24 cellular contexts compared by ENCODE assay signal in the genomic region with DNA sequence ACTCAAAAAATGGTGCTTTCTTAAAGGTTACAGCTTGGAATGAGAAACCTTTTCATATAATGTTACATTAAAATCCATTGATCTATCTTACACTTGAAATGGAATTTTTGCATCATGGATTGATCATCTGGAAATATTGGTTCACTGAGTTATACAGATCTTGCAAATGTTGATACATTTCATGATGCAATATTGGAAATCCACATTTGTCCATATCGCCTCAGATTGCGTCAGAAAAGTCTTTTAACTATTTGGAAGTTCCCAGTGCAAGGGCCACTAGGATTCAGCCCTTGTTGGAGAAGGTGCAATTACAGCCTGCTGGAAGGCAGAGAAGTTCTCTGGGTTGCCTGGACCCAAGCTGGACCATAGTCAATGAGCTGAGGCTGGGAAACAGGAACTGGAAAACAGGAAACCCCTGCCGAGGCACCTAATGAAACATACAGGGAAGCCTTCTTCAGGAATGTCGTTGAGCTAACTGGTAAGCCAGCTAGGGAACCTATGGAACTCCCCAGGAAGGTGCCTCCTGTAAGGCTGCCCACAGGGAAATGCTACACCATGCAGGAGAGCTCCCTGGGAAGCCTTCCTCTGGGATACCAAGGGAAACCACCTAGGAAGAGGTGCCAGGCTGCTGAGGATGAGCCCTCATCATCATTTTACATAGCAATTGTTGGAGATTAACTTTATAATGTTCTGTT.
"Had no signal": no experiment of that assay in that cellular context is flagged by ENCODE, and none has a peak within 500 bp of the region (broad histone marks: within the 10 kb centered on the region; RNA-seq: fewer than 3 reads in every experiment).

No MANE protein-coding gene starts in this region.

- DNase-seq: effector memory CD4-positive, alpha-beta T cell; erythroblast; esophagus squamous epithelium; foreskin melanocyte; glutamatergic neuron; heart right ventricle; hypothalamus; natural killer cell; occipital lobe; ovary; posterior cingulate gyrus; psoas muscle; stimulated activated CD4-positive, alpha-beta T cell treated with anti-CD3 and anti-CD28 coated beads, Interleukin-12 subunit alpha, Interleukin-12 subunit beta, amount 100 ng/mL, for 4 hours; stimulated activated CD4-positive, alpha-beta T cell treated with anti-CD3 and anti-CD28 coated beads, Interleukin-1b, Interleukin-23, amount 100 ng/mL, for 48 hours; stimulated activated CD4-positive, alpha-beta T cell treated with anti-CD3 and anti-CD28 coated beads, Interleukin-4, amount 100 ng/mL, for 1 hour; stimulated activated CD8-positive, alpha-beta memory T cell treated with anti-CD3 and anti-CD28 coated beads, Interleukin-4, amount 100 ng/mL, for 48 hours; stimulated activated naive CD4-positive, alpha-beta T cell; stomach; thyroid gland had no signal

- H3K36me3 ChIP-seq: esophagus squamous epithelium, heart right ventricle, ovary, stomach, thyroid gland had no signal

- H3K27me3 ChIP-seq: ovary, stomach, thyroid gland had no signal

- H3K4me3 ChIP-seq: esophagus squamous epithelium, heart right ventricle, lung, ovary, psoas muscle, smooth muscle cell, stomach, thyroid gland had no signal

- H3K4me1 ChIP-seq: heart right ventricle, psoas muscle, stomach, thyroid gland had no signal

- H3K9me3 ChIP-seq: esophagus squamous epithelium, heart right ventricle, ovary, psoas muscle, stomach, thyroid gland had no signal

- H3K9me3 Mint-ChIP-seq: dendritic cell treated with granulocyte-macrophage colony-stimulating factor and Interleukin-4, amounts not matched to agents 40 ng/mL and 50 ng/mL, for 4 days had no signal

- ATAC-seq: heart right ventricle, natural killer cell, psoas muscle, sciatic nerve had no signal

- H3K27ac ChIP-seq: esophagus squamous epithelium, heart right ventricle, ovary, psoas muscle, stomach, thyroid gland had no signal

- H3K4me1 Mint-ChIP-seq: memory B cell, natural killer cell had no signal

- H3K36me3 Mint-ChIP-seq: memory B cell, natural killer cell had no signal

- H3K27ac Mint-ChIP-seq: dendritic cell treated with granulocyte-macrophage colony-stimulating factor and Interleukin-4, amounts not matched to agents 40 ng/mL and 50 ng/mL, for 4 days; memory B cell; natural killer cell had no signal

- H3K4me3 Mint-ChIP-seq: dendritic cell treated with granulocyte-macrophage colony-stimulating factor and Interleukin-4, amounts not matched to agents 40 ng/mL and 50 ng/mL, for 4 days; memory B cell; natural killer cell had no signal
